Comparison of ENCODE assay signal across 2 cellular contexts in the genomic region with DNA sequence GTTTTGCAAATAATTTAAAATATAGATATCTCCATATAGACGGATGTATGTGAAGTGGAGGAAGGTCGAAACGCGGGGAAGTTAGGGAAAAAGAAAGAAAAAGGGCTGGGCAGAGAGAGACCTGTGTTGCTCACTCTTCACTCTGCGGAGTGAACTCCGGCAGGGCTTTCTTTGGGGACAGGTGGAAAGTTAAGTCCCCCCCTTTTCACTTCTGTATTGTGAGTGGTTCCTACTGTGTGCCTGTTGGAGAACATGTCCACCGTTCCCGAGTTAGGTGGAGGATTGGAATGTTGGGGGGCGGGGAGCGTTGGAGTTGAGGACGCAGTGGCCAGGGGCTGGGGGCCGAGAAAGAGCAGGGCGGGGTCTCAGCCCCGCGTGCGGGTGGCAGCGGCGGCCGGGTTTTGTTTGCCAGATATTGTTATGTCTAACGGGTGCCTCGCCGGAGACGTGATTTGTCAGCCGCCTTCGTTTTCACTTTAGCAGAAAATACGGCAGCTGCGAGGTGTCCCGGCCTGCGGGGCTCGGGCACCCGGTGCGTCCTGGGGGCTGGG.
TF ChIP-seq lines count a peak whose summit lies in the region.

No MANE protein-coding gene starts in this region.

TF ChIP-seq in GM12878, 131 proteins besides CTCF, POLR2A, EP300 and RAD21 (continued from another document):
- TF ChIP-seq, protein P1, sequence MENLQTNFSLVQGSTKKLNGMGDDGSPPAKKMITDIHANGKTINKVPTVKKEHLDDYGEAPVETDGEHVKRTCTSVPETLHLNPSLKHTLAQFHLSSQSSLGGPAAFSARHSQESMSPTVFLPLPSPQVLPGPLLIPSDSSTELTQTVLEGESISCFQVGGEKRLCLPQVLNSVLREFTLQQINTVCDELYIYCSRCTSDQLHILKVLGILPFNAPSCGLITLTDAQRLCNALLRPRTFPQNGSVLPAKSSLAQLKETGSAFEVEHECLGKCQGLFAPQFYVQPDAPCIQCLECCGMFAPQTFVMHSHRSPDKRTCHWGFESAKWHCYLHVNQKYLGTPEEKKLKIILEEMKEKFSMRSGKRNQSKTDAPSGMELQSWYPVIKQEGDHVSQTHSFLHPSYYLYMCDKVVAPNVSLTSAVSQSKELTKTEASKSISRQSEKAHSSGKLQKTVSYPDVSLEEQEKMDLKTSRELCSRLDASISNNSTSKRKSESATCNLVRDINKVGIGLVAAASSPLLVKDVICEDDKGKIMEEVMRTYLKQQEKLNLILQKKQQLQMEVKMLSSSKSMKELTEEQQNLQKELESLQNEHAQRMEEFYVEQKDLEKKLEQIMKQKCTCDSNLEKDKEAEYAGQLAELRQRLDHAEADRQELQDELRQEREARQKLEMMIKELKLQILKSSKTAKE (IDR thresholded peaks at IDR 0.05; ENCODE audit: low read depth, poor library complexity, severe bottlenecking) = no peak
- TF ChIP-seq FOXM1 (IDR thresholded peaks at IDR 0.05; ENCODE audit: low read depth, low read length) (no peak), SIN3A (IDR thresholded peaks at IDR 0.05; ENCODE audit: low read depth, low read length) (no peak), NR2F1 (conservative IDR thresholded peaks at IDR 0.05) (no peak), CBFB (IDR thresholded peaks at IDR 0.05; ENCODE audit: low read depth) (no peak), MEF2B (IDR thresholded peaks at IDR 0.05; ENCODE audit: partially characterized antibody, poor library complexity, severe bottlenecking) (no peak)
- TF ChIP-seq, protein P2, sequence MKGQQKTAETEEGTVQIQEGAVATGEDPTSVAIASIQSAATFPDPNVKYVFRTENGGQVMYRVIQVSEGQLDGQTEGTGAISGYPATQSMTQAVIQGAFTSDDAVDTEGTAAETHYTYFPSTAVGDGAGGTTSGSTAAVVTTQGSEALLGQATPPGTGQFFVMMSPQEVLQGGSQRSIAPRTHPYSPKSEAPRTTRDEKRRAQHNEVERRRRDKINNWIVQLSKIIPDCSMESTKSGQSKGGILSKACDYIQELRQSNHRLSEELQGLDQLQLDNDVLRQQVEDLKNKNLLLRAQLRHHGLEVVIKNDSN (IDR thresholded peaks at IDR 0.05; ENCODE audit: borderline replicate concordance, extremely low read length, insufficient read depth, low read depth, low read length) = no peak
- TF ChIP-seq, protein P3, sequence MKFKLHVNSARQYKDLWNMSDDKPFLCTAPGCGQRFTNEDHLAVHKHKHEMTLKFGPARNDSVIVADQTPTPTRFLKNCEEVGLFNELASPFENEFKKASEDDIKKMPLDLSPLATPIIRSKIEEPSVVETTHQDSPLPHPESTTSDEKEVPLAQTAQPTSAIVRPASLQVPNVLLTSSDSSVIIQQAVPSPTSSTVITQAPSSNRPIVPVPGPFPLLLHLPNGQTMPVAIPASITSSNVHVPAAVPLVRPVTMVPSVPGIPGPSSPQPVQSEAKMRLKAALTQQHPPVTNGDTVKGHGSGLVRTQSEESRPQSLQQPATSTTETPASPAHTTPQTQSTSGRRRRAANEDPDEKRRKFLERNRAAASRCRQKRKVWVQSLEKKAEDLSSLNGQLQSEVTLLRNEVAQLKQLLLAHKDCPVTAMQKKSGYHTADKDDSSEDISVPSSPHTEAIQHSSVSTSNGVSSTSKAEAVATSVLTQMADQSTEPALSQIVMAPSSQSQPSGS (IDR thresholded peaks at IDR 0.05; ENCODE audit: low read length) = no peak

TF ChIP-seq in HepG2, 621 proteins besides CTCF, POLR2A, EP300 and RAD21 (continued from another document):
- TF ChIP-seq HNF4G (IDR thresholded peaks at IDR 0.05; ENCODE audit: borderline replicate concordance, low read depth, low read length) (no peak), HNF4G (CRISPR knock-in tag; IDR thresholded peaks at IDR 0.05; ENCODE audit: borderline replicate concordance, low read depth) (no peak)
